In genomic region chr4:121764702-121765367, GRCh38 we compare ENCODE assay signal across 8 cellular contexts. TPM values are rescaled to one million over a fixed set of nuclear protein-coding genes. Genes with fewer than 3 reads are reported as not detected.
DNase-seq lines count a peak whose midpoint lies in the region; ATAC-seq and TF ChIP-seq lines count a peak whose summit lies in the region.

Gene SMIM43 (minus strand): TSS chr4:121765164. CDS start chr4:121765105, 59 bp downstream.

- H3K27ac ChIP-seq in right atrium auricular region (no peak within 1 kb of the TSS), smooth muscle cell (ENCODE audit: low read depth) (no peak within 1 kb of the TSS)

- TF ChIP-seq CTCF in right atrium auricular region (IDR thresholded peaks at IDR 0.05), result no peak
- TF ChIP-seq CTCF in smooth muscle cell (IDR thresholded peaks at IDR 0.05; ENCODE audit: borderline replicate concordance, insufficient read depth, poor library complexity, severe bottlenecking), result no peak

- H3F3A ChIP-seq in smooth muscle cell (ENCODE audit: low read depth), result no peaks in the 10 kb centered on the region

- H3K4me3 ChIP-seq in right atrium auricular region (peak within 1 kb of the TSS; percentile 37 to 44), smooth muscle cell (peak within 1 kb of the TSS; percentile 51)

- H2AFZ ChIP-seq in smooth muscle cell (ENCODE audit: low read depth), result peak within 1 kb of the TSS; percentile 75

- no peaks in the 10 kb centered on the region for H3K36me3 ChIP-seq in right atrium auricular region
- H3K36me3 ChIP-seq in smooth muscle cell (ENCODE audit: low read depth), result no peaks in the 10 kb centered on the region

- peak within 1 kb of the TSS; percentile 95 for H3K4me2 ChIP-seq in smooth muscle cell

- WGBS in smooth muscle cell (ENCODE audit: low lambda C conversion rate), result 2% methylated on average over 64 of the region's 75 CpGs

- H3K9me3 ChIP-seq in right atrium auricular region, result no peaks in the 10 kb centered on the region
- no peaks in the 10 kb centered on the region for H3K9me3 ChIP-seq in smooth muscle cell (replicated peaks; ENCODE audit: low read depth)

- H3K4me1 ChIP-seq in right atrium auricular region (peaks cover 0 to 6% of the 10 kb centered on the region in 2 donors), smooth muscle cell (ENCODE audit: low read depth) (peaks cover 3% of the 10 kb centered on the region)

- H3K27me3 Mint-ChIP-seq in activated T-helper 1 cell treated with anti-CD3 and anti-CD28 coated beads, Interleukin-12 subunit alpha, Interleukin-12 subunit beta, Interleukin-2, Interleukin-4 antibody, amounts not matched to agents 30 ng/mL and 10 ng/mL and 1 ng/mL, durations not matched to agents 14 hours and 24 hours and 36 hours (ENCODE audit: insufficient read depth), result peaks cover 51% of the 10 kb centered on the region

- H4K20me1 ChIP-seq in smooth muscle cell (ENCODE audit: low read depth), result no peaks in the 10 kb centered on the region

- H3K9me3 Mint-ChIP-seq in activated T-helper 1 cell treated with anti-CD3 and anti-CD28 coated beads, Interleukin-12 subunit alpha, Interleukin-12 subunit beta, Interleukin-2, Interleukin-4 antibody, amounts not matched to agents 30 ng/mL and 10 ng/mL and 1 ng/mL, durations not matched to agents 14 hours and 24 hours and 36 hours, result no peaks in the 10 kb centered on the region

- intact Hi-C loops in activated T-helper 1 cell treated with anti-CD3 and anti-CD28 coated beads, Interleukin-12 subunit alpha, Interleukin-12 subunit beta, Interleukin-2, Interleukin-4 antibody, amounts not matched to agents 30 ng/mL and 10 ng/mL and 1 ng/mL, durations not matched to agents 14 hours and 24 hours and 36 hours (cut with micrococcal nuclease), result no loop called here

- no peak within 1 kb of the TSS for H3K27ac Mint-ChIP-seq in activated T-helper 1 cell treated with anti-CD3 and anti-CD28 coated beads, Interleukin-12 subunit alpha, Interleukin-12 subunit beta, Interleukin-2, Interleukin-4 antibody, amounts not matched to agents 30 ng/mL and 10 ng/mL and 1 ng/mL, durations not matched to agents 14 hours and 24 hours and 36 hours

- H3K9ac ChIP-seq in smooth muscle cell (ENCODE audit: low read depth), result no peak within 1 kb of the TSS

- DNase-seq in NCI-H748 (lab: John Stamatoyannopoulos, UW; ENCODE audit: unreplicated experiment) (peak; percentile 12), NCI-H748 treated with DMSO at 0.1 percent for 48 hours (lab: John Stamatoyannopoulos, UW) (no peak), right atrium auricular region (ENCODE audit: low spot score) (no peak), smooth muscle cell (lab: John Stamatoyannopoulos, UW; ENCODE audit: unreplicated experiment) (no peak)
- DNase-seq in activated T-helper 1 cell treated with anti-CD3 and anti-CD28 coated beads, Interleukin-12 subunit alpha, Interleukin-12 subunit beta, Interleukin-2, Interleukin-4 antibody, amounts not matched to agents 30 ng/mL and 10 ng/mL and 1 ng/mL, durations not matched to agents 14 hours and 24 hours and 36 hours (ENCODE audit: low spot score), result no peak
- no peak for DNase-seq in activated CD8-positive, alpha-beta memory T cell treated with anti-CD3 and anti-CD28 coated beads for 24 hours

- peaks cover 6% of the 10 kb centered on the region for H3K4me1 Mint-ChIP-seq in activated T-helper 1 cell treated with anti-CD3 and anti-CD28 coated beads, Interleukin-12 subunit alpha, Interleukin-12 subunit beta, Interleukin-2, Interleukin-4 antibody, amounts not matched to agents 30 ng/mL and 10 ng/mL and 1 ng/mL, durations not matched to agents 14 hours and 24 hours and 36 hours (ENCODE audit: low read depth)

- no peaks in the 10 kb centered on the region for H3K79me2 ChIP-seq in smooth muscle cell (ENCODE audit: low read depth)

- H3K27me3 ChIP-seq in right atrium auricular region (no peaks in the 10 kb centered on the region), smooth muscle cell (ENCODE audit: low read depth) (peaks cover 99% of the 10 kb centered on the region)

- ATAC-seq in GM19395 (IDR thresholded peaks at IDR 0.05; ENCODE audit: unreplicated experiment) (no peak), GM21576 (IDR thresholded peaks at IDR 0.05; ENCODE audit: unreplicated experiment) (no peak)

- H3K36me3 Mint-ChIP-seq in activated T-helper 1 cell treated with anti-CD3 and anti-CD28 coated beads, Interleukin-12 subunit alpha, Interleukin-12 subunit beta, Interleukin-2, Interleukin-4 antibody, amounts not matched to agents 30 ng/mL and 10 ng/mL and 1 ng/mL, durations not matched to agents 14 hours and 24 hours and 36 hours (ENCODE audit: low read depth), result no peaks in the 10 kb centered on the region

- peak within 1 kb of the TSS; percentile 71 for H3K4me3 Mint-ChIP-seq in activated T-helper 1 cell treated with anti-CD3 and anti-CD28 coated beads, Interleukin-12 subunit alpha, Interleukin-12 subunit beta, Interleukin-2, Interleukin-4 antibody, amounts not matched to agents 30 ng/mL and 10 ng/mL and 1 ng/mL, durations not matched to agents 14 hours and 24 hours and 36 hours

RNA-seq across cellular contexts. Expression of gene SMIM43, which starts in this region (rescaled TPM):
- total RNA-seq in activated T-helper 1 cell treated with anti-CD3 and anti-CD28 coated beads, Interleukin-12 subunit alpha, Interleukin-12 subunit beta, Interleukin-2, Interleukin-4 antibody, amounts not matched to agents 30 ng/mL and 10 ng/mL and 1 ng/mL, durations not matched to agents 14 hours and 24 hours and 36 hours, result not detected in 2 replicates
- total RNA-seq in right atrium auricular region, result not detected
- not detected in 2 replicates for total RNA-seq in smooth muscle cell
- polyA plus RNA-seq in smooth muscle cell, result not detected in 2 replicates
